Comparison of ENCODE assay signal across 1 cellular context in genomic region chr21:34630536-34631143, GRCh38.
A peak's percentile ranks its signal among the peaks of the same experiment; 100 is the strongest.
TF ChIP-seq lines count a peak whose summit lies in the region.

No MANE protein-coding gene starts in this region.

TF ChIP-seq in GM12878, 131 proteins besides CTCF, POLR2A, EP300 and RAD21 (continued from another document):
- TF ChIP-seq CREB1 (IDR thresholded peaks at IDR 0.05; ENCODE audit: low read depth) (0 out of 2 replicates have a peak, but pooled peaks have one; percentile 9), HDAC2 (IDR thresholded peaks at IDR 0.05) (no peak)
